ENCODE assay signal across 8 cellular contexts in genomic region chr4:119628281-119629141, GRCh38. TPM values are rescaled to one million over a fixed set of nuclear protein-coding genes. Genes with fewer than 3 reads are reported as not detected.
DNase-seq lines count a peak whose midpoint lies in the region; ATAC-seq and TF ChIP-seq lines count a peak whose summit lies in the region.

Gene PDE5A, minus strand, starts transcription at chr4:119628804. Its CDS starts 133 bp downstream, at chr4:119628671.

- H3K27ac Mint-ChIP-seq in neural crest cell (ENCODE audit: unreplicated experiment), result peak within 1 kb of the TSS; percentile 90

- peaks cover 18% of the 10 kb centered on the region for H3K27me3 Mint-ChIP-seq in neural crest cell (ENCODE audit: low read depth)

- H3K4me1 ChIP-seq in foreskin keratinocyte, result peaks cover 5% of the 10 kb centered on the region

- no peak within 1 kb of the TSS for H3K27ac ChIP-seq in foreskin keratinocyte

- ATAC-seq in GM21786 (IDR thresholded peaks at IDR 0.05; ENCODE audit: unreplicated experiment) (peak; percentile 84), foreskin keratinocyte (peak; percentile 88)

- no peaks in the 10 kb centered on the region for H3K36me3 Mint-ChIP-seq in neural crest cell (ENCODE audit: low read depth)

- peaks cover 13% of the 10 kb centered on the region for H3K4me1 Mint-ChIP-seq in neural crest cell

- peak within 1 kb of the TSS; percentile 97 for H3K4me3 Mint-ChIP-seq in neural crest cell

- DNase-seq in DMS53 treated with DMSO at 0.1 percent for 48 hours (lab: John Stamatoyannopoulos, UW; ENCODE audit: unreplicated experiment) (peak; percentile 77), KG1 (lab: John Stamatoyannopoulos, UW) (peak; percentile 71), RPMI8226 (peak; percentile 90), activated gamma-delta T cell (lab: John Stamatoyannopoulos, UW) (peak; percentile 52), foreskin keratinocyte (peak; percentile 61 to 84), neural crest cell (ENCODE audit: low read depth, low spot score) (peak; percentile 80), stromal cell of bone marrow (ENCODE audit: low read depth) (peak; percentile 59)

- TF ChIP-seq CTCF in foreskin keratinocyte (conservative IDR thresholded peaks at IDR 0.05), result peak; percentile 98
- TF ChIP-seq CTCF in neural crest cell (conservative IDR thresholded peaks at IDR 0.05), result peak; percentile 89

- H3K27me3 ChIP-seq in foreskin keratinocyte, result no peaks in the 10 kb centered on the region

- H3K9me3 Mint-ChIP-seq in neural crest cell, result no peaks in the 10 kb centered on the region

RNA-seq across cellular contexts. Expression of gene PDE5A, which starts in this region (rescaled TPM):
- total RNA-seq in foreskin keratinocyte (5.4 and 7.9 TPM in 2 replicates), neural crest cell (13.9 and 15.4 TPM in 2 replicates)
- 1.1 and 1.4 TPM in 2 replicates for polyA plus RNA-seq in foreskin keratinocyte
